In genomic region chr6:154403803-154404202, GRCh38 we compare ENCODE assay signal across 1 cellular context.
TF ChIP-seq lines count a peak whose summit lies in the region.

No MANE protein-coding gene starts in this region.

TF ChIP-seq in IMR-90, 13 proteins besides CTCF, POLR2A, EP300 and RAD21 (continued from another document):
- TF ChIP-seq CEBPB (IDR thresholded peaks at IDR 0.05; ENCODE audit: low read depth, low read length) (no peak), MXI1 (IDR thresholded peaks at IDR 0.05; ENCODE audit: borderline replicate concordance, low read depth, low read length) (no peak), RCOR1 (IDR thresholded peaks at IDR 0.05; ENCODE audit: insufficient replicate concordance, low read length) (no peak)
